Comparison of ENCODE assay signal across 8 cellular contexts in genomic region chr12:99767809-99768208, GRCh38.
DNase-seq lines count a peak whose midpoint lies in the region; ATAC-seq and TF ChIP-seq lines count a peak whose summit lies in the region.

No MANE protein-coding gene starts in this region.

- DNase-seq in Ammon's horn (ENCODE audit: low spot score) (peak; percentile 15), Kasumi-1 (lab: John Stamatoyannopoulos, UW) (peak; percentile 32 to 61), SW480 (ENCODE audit: low spot score) (peak; percentile 25), kidney tubule cell (ENCODE audit: low spot score) (peak; percentile 42), Peyer's patch (no peak), COLO668 (lab: John Stamatoyannopoulos, UW; ENCODE audit: unreplicated experiment) (no peak)

- no peaks in the 10 kb centered on the region for H3K4me1 ChIP-seq in Peyer's patch

- no peak for TF ChIP-seq POLR2A in Peyer's patch (IDR thresholded peaks at IDR 0.05)

- TF ChIP-seq CTCF in Peyer's patch (IDR thresholded peaks at IDR 0.05) = peak in 1 of 6 experiments; percentile 15

- ATAC-seq in GM21447 (IDR thresholded peaks at IDR 0.05; ENCODE audit: unreplicated experiment) (no peak), GM18519 (IDR thresholded peaks at IDR 0.05; ENCODE audit: low FRiP score, unreplicated experiment) (no peak)

- no peak overlapping the region for H3K27ac ChIP-seq in Peyer's patch

- H3K36me3 ChIP-seq in Peyer's patch = no peaks in the 10 kb centered on the region

- no peak overlapping the region for H3K4me3 ChIP-seq in Peyer's patch

- no peaks in the 10 kb centered on the region for H3K9me3 ChIP-seq in Peyer's patch

- H3K27me3 ChIP-seq in Peyer's patch = no peaks in the 10 kb centered on the region

Comparison
In these comparisons a context has a peak if more than half of its experiments do, and no peak if none do; other contexts are left out.
1. DNase-seq: peak in Ammon's horn (single experiment), Kasumi-1 (2 of 2), SW480 (single experiment) and kidney tubule cell (single experiment); none in Peyer's patch (0 of 3) and COLO668 (single experiment).